In the genomic region with DNA sequence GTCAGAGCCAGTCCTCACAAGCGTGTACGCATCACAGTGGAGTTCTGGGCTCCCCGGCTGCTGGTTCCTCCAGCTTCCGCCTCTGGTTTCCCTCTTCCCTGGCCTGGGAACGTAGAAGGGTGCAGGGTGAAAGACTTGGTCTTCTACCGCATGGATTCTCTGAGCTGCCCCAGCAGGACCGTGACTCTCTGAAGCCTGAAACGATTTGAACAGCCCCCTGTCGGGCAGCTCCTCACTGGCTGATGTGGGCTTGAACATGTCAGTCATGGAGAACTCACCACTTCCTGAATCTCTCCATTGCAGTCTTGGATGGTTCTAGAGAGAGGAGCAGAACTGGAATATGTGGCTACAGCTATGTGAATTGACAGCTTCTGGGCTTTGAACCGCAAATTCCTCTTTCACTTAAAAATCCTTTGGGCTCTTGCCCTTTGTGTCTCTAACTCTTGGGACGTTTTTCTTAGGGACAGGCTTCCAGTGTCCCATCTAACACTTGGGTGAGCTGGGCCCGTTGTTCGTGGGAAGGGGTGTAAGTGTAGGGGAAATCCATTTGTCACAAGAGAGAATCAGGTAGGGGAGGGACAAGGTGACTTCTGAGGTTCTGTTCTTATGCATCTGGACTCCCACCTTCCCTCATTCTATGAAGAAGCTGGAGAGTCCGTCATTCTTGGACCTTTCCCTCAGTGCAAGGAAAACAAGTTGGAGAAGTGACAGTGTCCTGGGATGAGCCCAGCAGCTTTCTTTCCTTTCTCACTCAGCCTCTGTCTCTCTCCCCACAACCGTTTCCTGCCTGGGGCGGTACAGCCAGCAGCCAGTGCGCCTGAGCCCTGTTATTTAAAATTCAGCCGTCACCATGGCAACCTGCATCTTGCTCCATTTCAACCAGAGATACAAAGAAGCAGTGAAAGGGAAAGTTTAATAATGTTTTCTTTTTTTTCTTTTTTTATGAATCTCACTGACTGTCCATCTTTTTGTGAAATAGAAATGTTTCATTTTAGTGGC, we compare ENCODE assay signal across 8 cellular contexts.
DNase-seq lines count a peak whose midpoint lies in the region; ATAC-seq and TF ChIP-seq lines count a peak whose summit lies in the region.

No MANE protein-coding gene starts in this region.

- peak; percentile 82 for ATAC-seq in GM21825 (IDR thresholded peaks at IDR 0.05; ENCODE audit: unreplicated experiment)

- DNase-seq in NAMALWA (ENCODE audit: low spot score) (peak; percentile 50), hippocampal formation (lab: John Stamatoyannopoulos, UW) (peak; percentile 23 to 45), DMS153 (lab: John Stamatoyannopoulos, UW) (no peak), NCI-H128 (lab: John Stamatoyannopoulos, UW; ENCODE audit: unreplicated experiment) (no peak)
- peak; percentile 45 for DNase-seq in activated T-helper 9 cell treated with anti-CD3 and anti-CD28 coated beads, Interleukin-2, amount 50 U/mL, for 16 hours (ENCODE audit: low read depth)
- DNase-seq in stimulated activated CD4-positive, alpha-beta T cell treated with anti-CD3 and anti-CD28 coated beads, Interleukin-4, amount 100 ng/mL, for 48 hours (ENCODE audit: low read depth in 2 of 2) = peak; percentile 42 to 61

- peak overlapping the region; percentile 28 for H3K4me3 ChIP-seq in GM12875 (ENCODE audit: low read depth, low read length)

- TF ChIP-seq CTCF in GM12875 (IDR thresholded peaks at IDR 0.05; ENCODE audit: borderline replicate concordance, insufficient read depth, low read depth, low read length) = no peak

Comparison
In these comparisons a context has a peak if more than half of its experiments do, and no peak if none do; other contexts are left out.
1. DNase-seq: peak in NAMALWA (single experiment), activated T-helper 9 cell treated with anti-CD3 and anti-CD28 coated beads, Interleukin-2, amount 50 U/mL, for 16 hours (single experiment), hippocampal formation (2 of 2) and stimulated activated CD4-positive, alpha-beta T cell treated with anti-CD3 and anti-CD28 coated beads, Interleukin-4, amount 100 ng/mL, for 48 hours (2 of 2); none in DMS153 (single experiment) and NCI-H128 (single experiment).